8 cellular contexts compared by ENCODE assay signal in the genomic region with DNA sequence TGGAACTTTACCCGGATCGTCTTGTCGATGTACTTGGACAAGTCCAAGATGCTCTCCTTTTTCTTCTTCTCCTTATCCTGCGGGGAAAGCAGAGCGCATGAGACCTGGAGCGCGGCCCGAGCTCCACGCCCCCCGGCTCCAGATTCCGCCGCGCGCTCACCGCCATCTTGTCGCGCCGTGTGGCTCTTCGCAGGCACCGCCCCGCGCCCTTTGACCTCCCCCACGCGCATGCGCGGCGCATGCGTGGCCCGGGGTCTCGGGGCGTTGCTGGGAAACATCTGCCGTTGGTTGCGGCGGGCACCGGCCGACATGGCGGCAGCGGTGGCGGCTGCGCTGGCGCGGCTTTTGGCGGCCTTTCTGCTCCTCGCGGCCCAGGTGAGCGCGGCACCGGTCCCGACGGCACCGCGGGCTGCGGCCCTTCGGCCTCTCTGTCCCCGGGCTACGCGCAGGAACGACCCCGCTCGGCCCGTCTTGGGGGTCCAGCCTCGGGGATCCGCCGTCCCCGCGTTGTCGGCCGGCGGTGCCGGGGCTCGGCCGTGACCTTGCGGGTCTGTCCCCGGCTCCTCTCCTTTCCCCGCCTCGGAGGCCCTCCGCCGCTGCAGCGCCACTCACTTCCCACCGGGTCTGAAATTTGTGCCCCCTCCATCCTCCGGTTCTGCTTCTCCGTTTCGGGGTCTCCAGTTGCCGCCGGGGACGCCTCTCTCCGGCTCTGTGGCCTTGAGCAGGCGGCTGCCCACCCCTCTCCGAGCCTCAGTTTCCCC. TPM values are rescaled to one million over a fixed set of nuclear protein-coding genes. Genes with fewer than 3 reads are reported as not detected.
DNase-seq lines count a peak whose midpoint lies in the region; ATAC-seq and TF ChIP-seq lines count a peak whose summit lies in the region.

A gene (minus strand): TSS at position 186 of the 761 bp plus-strand sequence. CDS start 20 bp downstream, at position 166.
A gene with protein sequence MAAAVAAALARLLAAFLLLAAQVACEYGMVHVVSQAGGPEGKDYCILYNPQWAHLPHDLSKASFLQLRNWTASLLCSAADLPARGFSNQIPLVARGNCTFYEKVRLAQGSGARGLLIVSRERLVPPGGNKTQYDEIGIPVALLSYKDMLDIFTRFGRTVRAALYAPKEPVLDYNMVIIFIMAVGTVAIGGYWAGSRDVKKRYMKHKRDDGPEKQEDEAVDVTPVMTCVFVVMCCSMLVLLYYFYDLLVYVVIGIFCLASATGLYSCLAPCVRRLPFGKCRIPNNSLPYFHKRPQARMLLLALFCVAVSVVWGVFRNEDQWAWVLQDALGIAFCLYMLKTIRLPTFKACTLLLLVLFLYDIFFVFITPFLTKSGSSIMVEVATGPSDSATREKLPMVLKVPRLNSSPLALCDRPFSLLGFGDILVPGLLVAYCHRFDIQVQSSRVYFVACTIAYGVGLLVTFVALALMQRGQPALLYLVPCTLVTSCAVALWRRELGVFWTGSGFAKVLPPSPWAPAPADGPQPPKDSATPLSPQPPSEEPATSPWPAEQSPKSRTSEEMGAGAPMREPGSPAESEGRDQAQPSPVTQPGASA (plus strand): TSS at position 284 of the 761 bp plus-strand sequence. CDS start 26 bp downstream, at position 310.

- peak within 1 kb of the TSS; percentile 94 to 98 (median 96) for H3K27ac Mint-ChIP-seq in nephron

- peaks cover 68% of the 10 kb centered on the region for H3K4me1 Mint-ChIP-seq in nephron

- in situ Hi-C loops in Caki2 (cut with HindIII; ENCODE audit: low pct_unique_long_range_greater_than_20kb, low sequenced_read_pairs): no loop called here

- H3K9me3 Mint-ChIP-seq in nephron: no peaks in the 10 kb centered on the region

- peak; percentile 41 for ATAC-seq in GM21529 (IDR thresholded peaks at IDR 0.05; ENCODE audit: unreplicated experiment)

- DNase-seq in Caki2 (ENCODE audit: low read depth) (peak; percentile 66), Kasumi-1 (lab: John Stamatoyannopoulos, UW) (peak; percentile 69 to 80), SHP77 (lab: John Stamatoyannopoulos, UW) (peak; percentile 70 to 80), fibroblast of pulmonary artery (ENCODE audit: low read depth) (peak; percentile 87)
- DNase-seq in activated T-helper 9 cell treated with anti-CD3 and anti-CD28 coated beads, Interleukin-2, amount 50 U/mL, for 16 hours (ENCODE audit: low read depth): peak; percentile 91
- peak; percentile 81 for DNase-seq in stimulated activated naive CD4-positive, alpha-beta T cell treated with Interleukin-2 at 50 U/mL for 16 hours (lab: John Stamatoyannopoulos, UW)

- peaks cover 14% of the 10 kb centered on the region for H3K36me3 Mint-ChIP-seq in nephron (ENCODE audit: low read depth)

- peak within 1 kb of the TSS; percentile 99 for H3K4me3 Mint-ChIP-seq in nephron

- peak within 1 kb of the TSS; percentile 95 for H3K4me3 ChIP-seq in fibroblast of pulmonary artery (replicated peaks; ENCODE audit: low read depth, low read length)

- no peak for TF ChIP-seq CTCF in fibroblast of pulmonary artery (IDR thresholded peaks at IDR 0.05; ENCODE audit: low read length, missing control alignments)
- TF ChIP-seq CTCF in nephron (IDR thresholded peaks at IDR 0.05; ENCODE audit: unreplicated experiment in 3 of 3): no peak

- H3K27me3 Mint-ChIP-seq in nephron (ENCODE audit: low read depth): peaks cover 3% of the 10 kb centered on the region

RNA-seq across cellular contexts. Expression of the first gene that starts in this region (rescaled TPM):
- total RNA-seq in Caki2 (2014; rRNA removed; shearing (Covaris generic); ENCODE audit: low replicate concordance): 238 and 305 TPM in 2 replicates

RNA-seq across cellular contexts. Expression of the second gene that starts in this region (rescaled TPM):
- 20.6 and 30.0 TPM in 2 replicates for total RNA-seq in Caki2 (2014; rRNA removed; shearing (Covaris generic); ENCODE audit: low replicate concordance)

Comparison
In these comparisons a context has a peak if more than half of its experiments do, and no peak if none do; other contexts are left out.
1. Peak in every context shown above with its lines: DNase-seq, ATAC-seq and H3K4me3 ChIP-seq.